ENCODE assay signal across 17 cellular contexts in the genomic region with DNA sequence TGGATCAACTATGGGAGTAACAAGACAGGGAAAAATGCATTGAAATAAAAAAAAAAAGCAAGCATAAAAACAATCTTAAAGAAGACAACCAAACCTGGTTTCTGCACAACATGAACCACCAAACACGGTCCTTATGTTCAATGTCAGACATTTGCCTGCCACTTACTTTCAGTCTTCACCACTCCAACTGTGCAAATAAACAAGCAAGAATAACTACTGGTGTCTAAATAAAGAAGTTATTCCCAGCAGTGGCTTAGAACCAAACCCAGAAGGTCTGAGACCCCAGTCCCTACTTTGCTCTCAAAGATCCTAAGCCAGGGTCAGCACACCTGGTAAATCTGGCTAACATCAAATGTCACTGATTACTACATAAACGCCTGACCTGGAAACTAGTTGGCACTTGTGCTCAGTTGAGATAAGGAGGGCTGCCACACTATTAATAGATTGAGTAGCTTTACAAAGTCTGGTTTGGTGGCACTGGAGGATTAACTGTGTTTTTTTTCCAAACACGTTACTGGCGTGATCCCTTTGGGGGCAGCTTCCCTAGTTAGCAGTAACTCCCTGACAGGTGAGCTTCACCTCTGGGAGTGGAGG.
A peak's percentile ranks its signal among the peaks of the same experiment; 100 is the strongest.
DNase-seq lines count a peak whose midpoint lies in the region; ATAC-seq and TF ChIP-seq lines count a peak whose summit lies in the region.
"Had no signal": no experiment of that assay in that cellular context is flagged by ENCODE, and none has a peak within 500 bp of the region (broad histone marks: within the 10 kb centered on the region; RNA-seq: fewer than 3 reads in every experiment).

No MANE protein-coding gene starts in this region.

- H3K36me3 ChIP-seq in stomach (no peaks in the 10 kb centered on the region), GM23248 (ENCODE audit: low read depth) (no peaks in the 10 kb centered on the region)
- H3K36me3 ChIP-seq: SJCRH30 had no signal

- no peak overlapping the region for H2AFZ ChIP-seq in GM23248

- no peak for TF ChIP-seq EP300 in stomach (IDR thresholded peaks at IDR 0.05)

- no peak overlapping the region for H3K4me3 ChIP-seq in stomach
- no peak overlapping the region for H3K4me3 ChIP-seq in GM23248
- H3K4me3 ChIP-seq: SJCRH30 had no signal

- H3K9ac ChIP-seq in GM23248, result no peak overlapping the region

- in situ Hi-C loops in GM23248 (cut with MboI), result no loop called here

- no peak for TF ChIP-seq POLR2A in stomach (IDR thresholded peaks at IDR 0.05)

- TF ChIP-seq CTCF in stomach (IDR thresholded peaks at IDR 0.05), result no peak

- H4K20me1 ChIP-seq in GM23248 (ENCODE audit: insufficient read depth), result no peaks in the 10 kb centered on the region

- ATAC-seq in Right ventricle myocardium superior (ENCODE audit: poor library complexity) (peak; percentile 79), left lobe of liver (peak; percentile 58)

- WGBS in stomach, 5 donors, result 21 to 42% (median 28%) methylated on average over 4 of the region's 4 CpGs
- 47 to 68% methylated on average over 4 of the region's 4 CpGs for WGBS in GM23248 (ENCODE audit: low coverage in 1 of 2, low lambda C conversion rate in 2 of 2, missing lambda C conversion rate in 2 of 2), 2 experiments

- H3K9me3 ChIP-seq in stomach, result no peaks in the 10 kb centered on the region
- H3K9me3 ChIP-seq in GM23248 (ENCODE audit: low read depth), result no peaks in the 10 kb centered on the region

- peak overlapping the region in 3 of 5 donors; percentile 51 to 66 (median 55) for H3K27ac ChIP-seq in stomach
- H3K27ac ChIP-seq in GM23248, result no peak overlapping the region
- H3K27ac ChIP-seq: SJCRH30 had no signal

- intact Hi-C loops in Right ventricle myocardium superior (cut with DNase I) (no loop called here), stomach (cut with DNase I; ENCODE audit: low total_unique reads) (no loop called here)

- no peak overlapping the region for H3K4me2 ChIP-seq in GM23248 (ENCODE audit: unreplicated experiment)

- no peaks in the 10 kb centered on the region for H3K79me2 ChIP-seq in GM23248 (ENCODE audit: insufficient read depth)

- H3K4me1 ChIP-seq in stomach, result peaks cover 0 to 41% (median 29%) of the 10 kb centered on the region in 4 donors
- no peaks in the 10 kb centered on the region; the same call in 1 of the 2 replicates for H3K4me1 ChIP-seq in GM23248 (ENCODE audit: insufficient read depth)
- H3K4me1 ChIP-seq: Caco-2 had no signal

- H3F3A ChIP-seq in GM23248 (ENCODE audit: insufficient read depth), result no peaks in the 10 kb centered on the region

- H3K27me3 ChIP-seq in stomach (no peaks in the 10 kb centered on the region), GM23248 (replicated peaks; ENCODE audit: insufficient read depth) (peaks cover 6% of the 10 kb centered on the region; the same call in 1 of the 2 replicates)

- H3K9me2 ChIP-seq in GM23248 (ENCODE audit: insufficient read depth), result no peaks in the 10 kb centered on the region

- DNase-seq in SK-N-DZ (ENCODE audit: low spot score), result peak; percentile 61
- DNase-seq in Right ventricle myocardium superior, result no peak
- DNase-seq in left lobe of liver (ENCODE audit: low spot score), result peak; percentile 63
- peak; percentile 37 for DNase-seq in stomach
- no peak for DNase-seq in GM19238 (ENCODE audit: insufficient read length, low spot score)
- no peak for DNase-seq in DMS114 treated with DMSO at 0.1 percent for 48 hours (lab: John Stamatoyannopoulos, UW; ENCODE audit: unreplicated experiment)
- DNase-seq in effector CD8-positive, alpha-beta T cell (lab: John Stamatoyannopoulos, UW), result no peak
- no peak for DNase-seq in GM23248
- DNase-seq: Caco-2; CD4-positive, CD25-positive, alpha-beta regulatory T cell; EL; HCEC 1CT; NCI-H1417; NCI-H1930; NCI-H446; NK-92 treated with Interleukin-12 subunit alpha and Interleukin-12 subunit beta, amount 100 ng/mL, for 24 hours; SJCRH30 had no signal

Comparison
In these comparisons a context has a peak if more than half of its experiments do, and no peak if none do; other contexts are left out.
1. DNase-seq: peak in SK-N-DZ (single experiment), left lobe of liver (single experiment) and stomach (single experiment); none in Right ventricle myocardium superior (single experiment), GM19238 (single experiment), DMS114 treated with DMSO at 0.1 percent for 48 hours (single experiment), effector CD8-positive, alpha-beta T cell (single experiment) and GM23248 (single experiment).